8 cellular contexts compared by ENCODE assay signal in the genomic region with DNA sequence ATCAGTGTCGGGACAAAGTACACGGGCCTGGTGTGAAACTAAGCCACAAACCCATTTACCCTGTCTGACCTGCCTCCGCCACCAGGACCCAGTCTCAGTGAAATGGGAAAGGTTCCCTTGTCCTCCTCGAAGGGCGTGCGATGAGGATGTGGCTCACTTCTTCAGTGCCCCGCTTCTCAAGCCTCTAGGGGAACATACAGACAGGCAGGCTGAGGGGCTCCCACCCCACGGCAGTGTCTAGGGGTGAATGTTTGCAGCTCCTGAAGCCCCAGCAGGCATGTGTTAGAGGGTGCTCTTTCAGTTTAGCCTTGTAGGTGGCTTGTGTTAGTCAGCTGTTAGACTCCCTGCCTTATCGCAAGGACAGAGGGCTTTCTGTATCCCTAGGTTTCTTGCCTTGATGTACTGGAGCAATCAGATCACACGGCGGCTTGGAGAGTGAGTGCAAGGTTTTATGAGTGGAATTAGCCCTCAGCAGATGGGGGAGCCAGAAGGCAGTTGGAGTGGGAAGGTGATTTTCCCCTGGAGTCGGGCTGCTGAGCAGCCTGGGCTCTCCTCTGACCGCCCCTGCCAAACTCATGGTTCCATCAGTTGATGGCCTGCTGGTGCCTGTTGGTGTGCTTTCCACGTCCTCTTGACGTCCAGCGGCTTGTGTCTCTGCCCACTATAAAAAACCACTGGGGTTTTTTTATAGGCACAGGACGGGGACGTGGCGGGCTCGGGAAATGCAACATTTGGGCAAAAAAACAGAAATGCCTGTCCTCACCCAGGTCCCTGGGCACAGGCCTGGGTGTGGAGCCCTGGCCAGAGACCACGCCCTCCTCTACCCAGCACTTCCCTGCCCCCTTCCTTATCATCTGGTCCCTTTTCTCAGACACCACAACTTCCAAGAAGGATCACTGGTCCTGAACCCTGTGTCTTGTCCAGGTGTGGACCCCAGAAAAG. TPM values are rescaled to one million over a fixed set of nuclear protein-coding genes. Genes with fewer than 3 reads are reported as not detected.
DNase-seq lines count a peak whose midpoint lies in the region; ATAC-seq, FAIRE-seq and TF ChIP-seq lines count a peak whose summit lies in the region.

No MANE protein-coding gene starts in this region.

- no peaks in the 10 kb centered on the region for H3K9me3 ChIP-seq in neural progenitor cell (ENCODE audit: low read depth)

- H3K4me3 ChIP-seq in neural progenitor cell, result peak overlapping the region; percentile 70

- no peaks in the 10 kb centered on the region for H3K9me3 Mint-ChIP-seq in T-helper 1 cell treated with Interleukin-12 subunit alpha and Interleukin-12 subunit beta and Interleukin-4 antibody, amounts not matched to agents 30 μg/mL and 1 μg/mL, for 36 hours
- no peaks in the 10 kb centered on the region for H3K9me3 Mint-ChIP-seq in endothelial cell (ENCODE audit: unreplicated experiment)
- no peaks in the 10 kb centered on the region for H3K9me3 Mint-ChIP-seq in neural progenitor cell

- no peaks in the 10 kb centered on the region for H3K36me3 ChIP-seq in neural progenitor cell

- H3K4me1 ChIP-seq in neural progenitor cell, result peaks cover 18% of the 10 kb centered on the region

- DNase-seq in SIG-M5 treated with dmso at 0.1 percent for 504 hours (lab: John Stamatoyannopoulos, UW; ENCODE audit: unreplicated experiment), result peak; percentile 61
- DNase-seq in SIG-M5 (lab: John Stamatoyannopoulos, UW), result no peak
- peak; percentile 48 for DNase-seq in HTR-8/SVneo (ENCODE audit: insufficient read length, low spot score)
- DNase-seq in endothelial cell (ENCODE audit: low spot score), result peak; percentile 38
- peak; percentile 48 for DNase-seq in neural progenitor cell (ENCODE audit: low spot score)

- peaks cover 10% of the 10 kb centered on the region for H3K4me1 Mint-ChIP-seq in T-helper 1 cell treated with Interleukin-12 subunit alpha and Interleukin-12 subunit beta and Interleukin-4 antibody, amounts not matched to agents 30 μg/mL and 1 μg/mL, for 36 hours (ENCODE audit: low read depth)
- H3K4me1 Mint-ChIP-seq in endothelial cell (ENCODE audit: unreplicated experiment) (peaks cover 19% of the 10 kb centered on the region), neural progenitor cell (peaks cover 27% of the 10 kb centered on the region)

- peak overlapping the region; percentile 89 for H3K27ac Mint-ChIP-seq in T-helper 1 cell treated with Interleukin-12 subunit alpha and Interleukin-12 subunit beta and Interleukin-4 antibody, amounts not matched to agents 30 μg/mL and 1 μg/mL, for 36 hours
- H3K27ac Mint-ChIP-seq in endothelial cell (ENCODE audit: unreplicated experiment), result peak overlapping the region; percentile 24
- H3K27ac Mint-ChIP-seq in neural progenitor cell, result peak overlapping the region; percentile 74

- peak overlapping the region; percentile 54 for H2AFZ ChIP-seq in neural progenitor cell (replicated peaks)

- H3K27ac ChIP-seq in neural progenitor cell, result no peak overlapping the region

- H3K27me3 ChIP-seq in neural progenitor cell, result no peaks in the 10 kb centered on the region

- H3K79me2 ChIP-seq in neural progenitor cell (ENCODE audit: low read depth), result peaks cover 48% of the 10 kb centered on the region

- H4K20me1 ChIP-seq in neural progenitor cell (ENCODE audit: low read depth), result peaks cover 11% of the 10 kb centered on the region

- TF ChIP-seq CTCF in endothelial cell (IDR thresholded peaks at IDR 0.05; ENCODE audit: unreplicated experiment), result no peak
- no peak for TF ChIP-seq CTCF in neural progenitor cell (IDR thresholded peaks at IDR 0.05)

- peaks cover 11% of the 10 kb centered on the region for H3F3A ChIP-seq in neural progenitor cell (ENCODE audit: low read depth)

- peak overlapping the region; percentile 91 for H3K4me3 Mint-ChIP-seq in T-helper 1 cell treated with Interleukin-12 subunit alpha and Interleukin-12 subunit beta and Interleukin-4 antibody, amounts not matched to agents 30 μg/mL and 1 μg/mL, for 36 hours
- H3K4me3 Mint-ChIP-seq in endothelial cell (ENCODE audit: unreplicated experiment) (peak overlapping the region; percentile 94), neural progenitor cell (peak overlapping the region; percentile 94)

- H3K36me3 Mint-ChIP-seq in T-helper 1 cell treated with Interleukin-12 subunit alpha and Interleukin-12 subunit beta and Interleukin-4 antibody, amounts not matched to agents 30 μg/mL and 1 μg/mL, for 36 hours (ENCODE audit: low read depth), result peaks cover 7% of the 10 kb centered on the region
- H3K36me3 Mint-ChIP-seq in endothelial cell (ENCODE audit: low read depth, unreplicated experiment) (no peaks in the 10 kb centered on the region), neural progenitor cell (peaks cover 2% of the 10 kb centered on the region)

- peak overlapping the region; percentile 71 for H3K9ac ChIP-seq in neural progenitor cell

- no peak for ATAC-seq in HG03565 (IDR thresholded peaks at IDR 0.05; ENCODE audit: unreplicated experiment)
- ATAC-seq in GM21528 (IDR thresholded peaks at IDR 0.05; ENCODE audit: low FRiP score, unreplicated experiment), result no peak

- H3K27me3 Mint-ChIP-seq in T-helper 1 cell treated with Interleukin-12 subunit alpha and Interleukin-12 subunit beta and Interleukin-4 antibody, amounts not matched to agents 30 μg/mL and 1 μg/mL, for 36 hours (ENCODE audit: low read depth), result no peaks in the 10 kb centered on the region
- H3K27me3 Mint-ChIP-seq in endothelial cell (ENCODE audit: unreplicated experiment), result peaks cover 3% of the 10 kb centered on the region
- H3K27me3 Mint-ChIP-seq in neural progenitor cell (ENCODE audit: insufficient read depth, low read depth), result peaks cover 3% of the 10 kb centered on the region

- H3K4me2 ChIP-seq in neural progenitor cell, result peak overlapping the region; percentile 97

- peak; percentile 67 for FAIRE-seq in HTR-8/SVneo (lab: Jason Lieb, UNC)

RNA-seq across cellular contexts. Expression of gene NUDT1, which starts 0.8 kb away (rescaled TPM):
- total RNA-seq in endothelial cell (ENCODE audit: unreplicated experiment) (14.2 TPM), neural progenitor cell (ENCODE audit: low replicate concordance) (29.6 and 63.9 TPM in 2 replicates)

RNA-seq across cellular contexts. Expression of gene MRM2, which starts 0.8 kb away (rescaled TPM):
- total RNA-seq in endothelial cell (ENCODE audit: unreplicated experiment), result 19.1 TPM
- 30.6 and 34.3 TPM in 2 replicates for total RNA-seq in neural progenitor cell (ENCODE audit: low replicate concordance)

RNA-seq across cellular contexts. Expression of gene MAD1L1, which starts 10.1 kb away (rescaled TPM):
- 43.3 TPM for total RNA-seq in endothelial cell (ENCODE audit: unreplicated experiment)
- total RNA-seq in neural progenitor cell (ENCODE audit: low replicate concordance), result 23.7 and 46.6 TPM in 2 replicates

Comparison
In these comparisons a context has a peak if more than half of its experiments do, and no peak if none do; other contexts are left out.
1. H3K27ac Mint-ChIP-seq: peak in every context shown above with its lines; median percentile 89 in T-helper 1 cell treated with Interleukin-12 subunit alpha and Interleukin-12 subunit beta and Interleukin-4 antibody, amounts not matched to agents 30 μg/mL and 1 μg/mL, for 36 hours; 74 in neural progenitor cell; 24 in endothelial cell.